11 cellular contexts compared by ENCODE assay signal in the genomic region with DNA sequence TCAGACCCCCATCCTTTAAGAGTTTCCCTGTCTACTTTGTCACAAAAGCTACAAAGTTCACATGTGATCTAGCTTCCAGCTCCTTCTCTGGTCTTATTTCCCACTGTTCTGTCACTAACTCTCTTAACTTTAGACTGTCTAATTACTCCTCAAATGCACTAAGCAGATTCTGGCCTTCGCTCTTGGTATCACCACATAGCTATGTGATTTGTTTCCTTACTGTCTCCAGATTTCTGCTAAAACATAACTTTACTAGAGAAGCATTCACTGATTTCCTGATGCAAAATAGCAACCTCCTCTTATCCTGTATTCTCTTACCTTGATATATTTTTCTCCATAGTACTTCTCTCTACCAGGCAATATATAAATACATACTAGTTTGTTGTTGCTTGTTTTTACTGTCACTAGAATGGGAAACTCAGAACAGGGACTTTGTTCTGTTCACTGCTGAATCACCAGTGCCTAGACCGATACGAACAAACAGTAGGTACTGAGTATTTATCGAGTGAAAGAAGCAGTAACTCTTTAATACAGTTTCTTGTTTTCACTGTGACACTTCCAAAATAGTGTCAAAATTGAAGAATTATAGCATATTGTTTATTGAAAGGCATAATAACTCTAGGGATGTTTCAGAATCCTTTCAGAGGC.
DNase-seq lines count a peak whose midpoint lies in the region; ATAC-seq lines count a peak whose summit lies in the region.
"Had no signal": no experiment of that assay in that cellular context is flagged by ENCODE, and none has a peak within 500 bp of the region (broad histone marks: within the 10 kb centered on the region; RNA-seq: fewer than 3 reads in every experiment).

No MANE protein-coding gene starts in this region.

- H3K4me1 Mint-ChIP-seq in activated naive CD4-positive, alpha-beta T cell treated with anti-CD3 and anti-CD28 coated beads, Interleukin-2, amount 50 U/mL, for 24 hours: peaks cover 50% of the 10 kb centered on the region
- H3K4me1 Mint-ChIP-seq in stimulated activated effector memory CD8-positive, alpha-beta T cell treated with anti-CD3 and anti-CD28 coated beads, Interleukin-12 subunit alpha, Interleukin-12 subunit beta, amount 100 ng/mL, for 72 hours: peaks cover 18% of the 10 kb centered on the region

- DNase-seq in activated naive CD4-positive, alpha-beta T cell treated with Interleukin-2 at 50 U/mL for 16 hours: no peak
- peak; percentile 86 for DNase-seq in amniotic epithelial cell (ENCODE audit: low read depth)
- peak; percentile 41 for DNase-seq in glomerular visceral epithelial cell (ENCODE audit: extremely low spot score)
- no peak for DNase-seq in stimulated activated effector memory CD8-positive, alpha-beta T cell treated with anti-CD3 and anti-CD28 coated beads, Interleukin-12 subunit alpha, Interleukin-12 subunit beta, amount 100 ng/mL, for 72 hours (ENCODE audit: low spot score in 2 of 2)
- DNase-seq in effector CD4-positive, alpha-beta T cell: no peak
- DNase-seq in activated CD4-positive, CD25-positive, alpha-beta regulatory T cell treated with anti-CD3 and anti-CD28 coated beads, Interleukin-2, amount 50 U/mL, for 72 hours: no peak
- DNase-seq: DMS79 treated with DMSO at 0.1 percent for 48 hours, NCI-H524 treated with DMSO at 0.1 percent for 48 hours had no signal

- peak overlapping the region; percentile 3 for H3K27ac Mint-ChIP-seq in activated naive CD4-positive, alpha-beta T cell treated with anti-CD3 and anti-CD28 coated beads, Interleukin-2, amount 50 U/mL, for 24 hours
- H3K27ac Mint-ChIP-seq in stimulated activated effector memory CD8-positive, alpha-beta T cell treated with anti-CD3 and anti-CD28 coated beads, Interleukin-12 subunit alpha, Interleukin-12 subunit beta, amount 100 ng/mL, for 72 hours: peak overlapping the region; percentile 11
- H3K27ac Mint-ChIP-seq: activated naive CD8-positive, alpha-beta T cell treated with anti-CD3 and anti-CD28 coated beads, Interleukin-2, amount 10 ng/mL, durations not matched to agents 7 days and 5 days had no signal

- H3K4me3 Mint-ChIP-seq in activated naive CD4-positive, alpha-beta T cell treated with anti-CD3 and anti-CD28 coated beads, Interleukin-2, amount 50 U/mL, for 24 hours: no peak overlapping the region
- H3K4me3 Mint-ChIP-seq in stimulated activated effector memory CD8-positive, alpha-beta T cell treated with anti-CD3 and anti-CD28 coated beads, Interleukin-12 subunit alpha, Interleukin-12 subunit beta, amount 100 ng/mL, for 72 hours: no peak overlapping the region
- H3K4me3 Mint-ChIP-seq: activated naive CD8-positive, alpha-beta T cell treated with anti-CD3 and anti-CD28 coated beads, Interleukin-2, amount 10 ng/mL, durations not matched to agents 7 days and 5 days had no signal

- H3K9me3 Mint-ChIP-seq in activated naive CD4-positive, alpha-beta T cell treated with anti-CD3 and anti-CD28 coated beads, Interleukin-2, amount 50 U/mL, for 24 hours: no peaks in the 10 kb centered on the region
- no peaks in the 10 kb centered on the region for H3K9me3 Mint-ChIP-seq in stimulated activated effector memory CD8-positive, alpha-beta T cell treated with anti-CD3 and anti-CD28 coated beads, Interleukin-12 subunit alpha, Interleukin-12 subunit beta, amount 100 ng/mL, for 72 hours
- H3K9me3 Mint-ChIP-seq: activated naive CD8-positive, alpha-beta T cell treated with anti-CD3 and anti-CD28 coated beads, Interleukin-2, amount 10 ng/mL, durations not matched to agents 7 days and 5 days had no signal

- no peaks in the 10 kb centered on the region for H3K27me3 Mint-ChIP-seq in activated naive CD4-positive, alpha-beta T cell treated with anti-CD3 and anti-CD28 coated beads, Interleukin-2, amount 50 U/mL, for 24 hours
- H3K27me3 Mint-ChIP-seq: activated naive CD8-positive, alpha-beta T cell treated with anti-CD3 and anti-CD28 coated beads, Interleukin-2, amount 10 ng/mL, durations not matched to agents 7 days and 5 days had no signal

- ATAC-seq in stimulated activated effector memory CD8-positive, alpha-beta T cell treated with anti-CD3 and anti-CD28 coated beads, Interleukin-12 subunit alpha, Interleukin-12 subunit beta, amount 100 ng/mL, for 72 hours: no peak
- ATAC-seq in HG03039 (IDR thresholded peaks at IDR 0.05; ENCODE audit: unreplicated experiment): no peak

- H3K36me3 Mint-ChIP-seq in activated naive CD4-positive, alpha-beta T cell treated with anti-CD3 and anti-CD28 coated beads, Interleukin-2, amount 50 U/mL, for 24 hours: peaks cover 9% of the 10 kb centered on the region
- H3K36me3 Mint-ChIP-seq in stimulated activated effector memory CD8-positive, alpha-beta T cell treated with anti-CD3 and anti-CD28 coated beads, Interleukin-12 subunit alpha, Interleukin-12 subunit beta, amount 100 ng/mL, for 72 hours: no peaks in the 10 kb centered on the region

Comparison
In these comparisons a context has a peak if more than half of its experiments do, and no peak if none do; other contexts are left out.
1. DNase-seq: peak in amniotic epithelial cell (single experiment) and glomerular visceral epithelial cell (single experiment); none in activated naive CD4-positive, alpha-beta T cell treated with Interleukin-2 at 50 U/mL for 16 hours (single experiment), stimulated activated effector memory CD8-positive, alpha-beta T cell treated with anti-CD3 and anti-CD28 coated beads, Interleukin-12 subunit alpha, Interleukin-12 subunit beta, amount 100 ng/mL, for 72 hours (0 of 2), effector CD4-positive, alpha-beta T cell (single experiment) and activated CD4-positive, CD25-positive, alpha-beta regulatory T cell treated with anti-CD3 and anti-CD28 coated beads, Interleukin-2, amount 50 U/mL, for 72 hours (single experiment).